17 cellular contexts compared by ENCODE assay signal in the genomic region with DNA sequence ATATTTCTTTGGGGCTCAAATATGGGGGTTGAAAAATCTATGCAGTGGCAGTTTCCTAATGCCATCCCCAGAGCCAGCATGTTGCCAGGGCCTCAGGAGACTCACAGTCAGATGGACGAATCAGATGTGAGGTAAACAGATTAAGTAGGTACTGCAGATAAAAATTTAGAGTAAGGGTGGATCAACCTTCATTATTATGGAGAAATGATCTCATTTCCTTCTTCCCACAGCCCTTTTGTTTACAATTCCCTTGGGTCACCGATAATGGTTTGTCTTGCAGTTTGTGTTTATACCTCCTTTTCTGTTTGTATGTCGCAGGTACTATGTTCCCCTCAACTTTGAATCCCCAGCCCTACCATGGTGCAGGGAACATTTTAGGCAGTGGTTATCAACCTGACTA. TPM values are rescaled to one million over a fixed set of nuclear protein-coding genes. Genes with fewer than 3 reads are reported as not detected.
DNase-seq lines count a peak whose midpoint lies in the region; ATAC-seq and TF ChIP-seq lines count a peak whose summit lies in the region.
"Had no signal": no experiment of that assay in that cellular context is flagged by ENCODE, and none has a peak within 500 bp of the region (broad histone marks: within the 10 kb centered on the region; RNA-seq: fewer than 3 reads in every experiment).

No MANE protein-coding gene starts in this region.

- H2AFZ ChIP-seq in PC-3 (ENCODE audit: low read length): no peak overlapping the region

- no peak overlapping the region for H3K18ac ChIP-seq in mesendoderm (ENCODE audit: low read length)

- no peak overlapping the region for H4K8ac ChIP-seq in mesendoderm (ENCODE audit: low read depth, low read length)

- no TSS peak for BruUV-seq in PC-3 (replicated peaks; lab: Mats Ljungman, UMichigan)

- no peak overlapping the region for H3K4me2 ChIP-seq in PC-3 (ENCODE audit: low read length)
- H3K4me2 ChIP-seq in mesendoderm (ENCODE audit: low read length): no peak overlapping the region

- peak; percentile 22 for DNase-seq in DMS53 treated with DMSO at 0.1 percent for 48 hours (lab: John Stamatoyannopoulos, UW; ENCODE audit: unreplicated experiment)
- DNase-seq in PC-3: peak; percentile 21
- DNase-seq in mesendoderm: peak; percentile 36
- DNase-seq in NOMO-1 (lab: John Stamatoyannopoulos, UW; ENCODE audit: unreplicated experiment in 2 of 2): no peak
- no peak for DNase-seq in posterior cingulate gyrus
- DNase-seq in HK-2 (ENCODE audit: unreplicated experiment): no peak
- DNase-seq: activated CD4-positive, alpha-beta T cell treated with anti-CD3 and anti-CD28 coated beads, Interleukin-2, amount 50 U/mL, for 48 hours; activated naive CD4-positive, alpha-beta T cell treated with anti-CD3 and anti-CD28 coated beads, Interleukin-2, amount 10 ng/mL, durations not matched to agents 7 days and 5 days; activated T-cell treated with anti-CD3 and anti-CD28 coated beads, Interleukin-2, amount 50 U/mL, for 1 hour; DMS79; left colon; NCI-H1048; nephron progenitor cell; small intestine had no signal

- no peak overlapping the region for H3K4me3 ChIP-seq in HUES64 (ENCODE audit: low read length)
- no peak overlapping the region for H3K4me3 ChIP-seq in PC-3 (ENCODE audit: low read length)
- H3K4me3 ChIP-seq in mesendoderm (ENCODE audit: low read length): no peak overlapping the region
- H3K4me3 ChIP-seq: coronary artery had no signal

- peaks cover 29% of the 10 kb centered on the region for H3K79me1 ChIP-seq in mesendoderm (ENCODE audit: low read length)

- no peak overlapping the region for H2AK5ac ChIP-seq in mesendoderm (ENCODE audit: low read length)

- H3K79me2 ChIP-seq in PC-3 (ENCODE audit: low read length) (peaks cover 83% of the 10 kb centered on the region), mesendoderm (ENCODE audit: control insufficient read depth, insufficient read depth, low read length) (peaks cover 70% of the 10 kb centered on the region)

- ATAC-seq in PC-3: peak; percentile 46
- ATAC-seq: left colon, Right ventricle myocardium inferior had no signal

- H3K9me3 ChIP-seq in HUES64 (ENCODE audit: insufficient read depth, low read depth, low read length): no peaks in the 10 kb centered on the region
- no peaks in the 10 kb centered on the region for H3K9me3 ChIP-seq in PC-3 (ENCODE audit: low read length)

- no peak overlapping the region for H4K5ac ChIP-seq in mesendoderm (ENCODE audit: low read length)

- CTCF ChIA-PET in PC-3 (lab: Charles Lee): no interaction called here

- H3K23ac ChIP-seq in mesendoderm (ENCODE audit: low read length): no peak overlapping the region

- H3K36me3 ChIP-seq in HUES64 (ENCODE audit: insufficient read depth, low read length) (no peaks in the 10 kb centered on the region), PC-3 (ENCODE audit: low read depth, low read length) (no peaks in the 10 kb centered on the region), mesendoderm (ENCODE audit: control insufficient read depth, insufficient read depth, low read length) (no peaks in the 10 kb centered on the region)

- no peak overlapping the region for H2BK120ac ChIP-seq in mesendoderm (ENCODE audit: low read depth, low read length)

- no peak overlapping the region for H2BK15ac ChIP-seq in mesendoderm (replicated peaks; ENCODE audit: low read depth)

- no peak overlapping the region for H3K4ac ChIP-seq in mesendoderm (ENCODE audit: low read depth, low read length)

- intact Hi-C loops in PC-3 (cut with micrococcal nuclease): no loop called here
- intact Hi-C loops in posterior cingulate gyrus (cut with DNase I): no loop called here

- no peak overlapping the region for H2BK5ac ChIP-seq in mesendoderm (ENCODE audit: low read length)

- H3K56ac ChIP-seq in mesendoderm (ENCODE audit: low read length): no peak overlapping the region

- no peak for TF ChIP-seq CTCF in PC-3 (conservative IDR thresholded peaks at IDR 0.05; ENCODE audit: low read depth, low read length)

- POLR2A ChIA-PET in PC-3 (lab: Charles Lee; ENCODE audit: unreplicated experiment): no interaction called here

- H3K27me3 ChIP-seq in HUES64 (ENCODE audit: insufficient read depth, low read length) (no peaks in the 10 kb centered on the region), PC-3 (ENCODE audit: low read length) (no peaks in the 10 kb centered on the region), mesendoderm (ENCODE audit: insufficient read depth, low read length, poor library complexity) (no peaks in the 10 kb centered on the region)

- H3K9ac ChIP-seq in HUES64 (ENCODE audit: low read depth, low read length) (no peak overlapping the region), PC-3 (ENCODE audit: low read length) (no peak overlapping the region), mesendoderm (ENCODE audit: low read length) (no peak overlapping the region)

- no peaks in the 10 kb centered on the region for H3K9me2 ChIP-seq in PC-3 (replicated peaks; ENCODE audit: low read length)

- H3F3A ChIP-seq in PC-3 (ENCODE audit: low read length, unreplicated experiment): no peaks in the 10 kb centered on the region

- WGBS in HUES64: 74% methylated on average over 3 of the region's 3 CpGs
- WGBS in mesendoderm (ENCODE audit: extremely low coverage, insufficient coverage, low lambda C conversion rate): no CpG with 5 or more reads among the region's 3 CpGs

- H4K20me1 ChIP-seq in PC-3 (ENCODE audit: low read length): peaks cover 18% of the 10 kb centered on the region; the same call in 1 of the 2 replicates

- H3K27ac ChIP-seq in HUES64 (ENCODE audit: low read depth, low read length): peak overlapping the region; percentile 6; the same call in 1 of the 2 replicates
- no peak overlapping the region for H3K27ac ChIP-seq in PC-3 (ENCODE audit: low read length)
- H3K27ac ChIP-seq in mesendoderm (ENCODE audit: low read depth, low read length): no peak overlapping the region
- H3K27ac ChIP-seq: coronary artery had no signal

- H3K4me1 ChIP-seq in HUES64 (ENCODE audit: insufficient read depth, low read length): peaks cover 16% of the 10 kb centered on the region
- peaks cover 23% of the 10 kb centered on the region for H3K4me1 ChIP-seq in PC-3 (ENCODE audit: insufficient read depth, low read length)
- H3K4me1 ChIP-seq in mesendoderm (ENCODE audit: control insufficient read depth, low read depth, low read length): peaks cover 12% of the 10 kb centered on the region

RNA-seq across cellular contexts. Expression of gene DIAPH3, which starts 20.0 kb away (rescaled TPM):
- 19.1 TPM for polyA plus RNA-seq in HUES64 (2013, experiment 1 of 2)
- polyA plus RNA-seq in HUES64 (2013, experiment 2 of 2): 19.1 TPM
- total RNA-seq in PC-3 (2014; rRNA removed): 7.6 and 10.1 TPM in 2 replicates
- polyA plus RNA-seq in mesendoderm (2013, experiment 1 of 2): 29.5 TPM
- 30.1 TPM for polyA plus RNA-seq in mesendoderm (2013, experiment 2 of 2)

Comparison
In these comparisons a context has a peak if more than half of its experiments do, and no peak if none do; other contexts are left out.
1. DNase-seq: peak in DMS53 treated with DMSO at 0.1 percent for 48 hours (single experiment), PC-3 (single experiment) and mesendoderm (single experiment); none in NOMO-1 (0 of 2), posterior cingulate gyrus (0 of 10) and HK-2 (single experiment).